Comparison of ENCODE assay signal across 9 cellular contexts in genomic region chr14:100069161-100069800, GRCh38.
A peak's percentile ranks its signal among the peaks of the same experiment; 100 is the strongest.
DNase-seq lines count a peak whose midpoint lies in the region; ATAC-seq lines count a peak whose summit lies in the region.
"Had no signal": no experiment of that assay in that cellular context is flagged by ENCODE, and none has a peak within 500 bp of the region (broad histone marks: within the 10 kb centered on the region; RNA-seq: fewer than 3 reads in every experiment).

No MANE protein-coding gene starts in this region.

- H3K4me1 Mint-ChIP-seq in activated naive CD8-positive, alpha-beta T cell (ENCODE audit: low read depth), result peaks cover 88% of the 10 kb centered on the region

- peak overlapping the region; percentile 100 for H3K27ac Mint-ChIP-seq in activated naive CD8-positive, alpha-beta T cell

- DNase-seq in DMS79 treated with DMSO at 0.1 percent for 48 hours (lab: John Stamatoyannopoulos, UW) (peak; percentile 91), NCI-H2107 (lab: John Stamatoyannopoulos, UW) (peak; percentile 86), NCI-H748 treated with DMSO at 0.1 percent for 48 hours (lab: John Stamatoyannopoulos, UW) (no peak), GM19238 (ENCODE audit: insufficient read length, low spot score) (no peak)

- H3K36me3 Mint-ChIP-seq in activated naive CD8-positive, alpha-beta T cell, result peaks cover 6% of the 10 kb centered on the region

- H3K27ac ChIP-seq in skin epidermis, result peak overlapping the region in 19 of 21 experiments; percentile 22 to 94 (median 70)

- peak overlapping the region in 6 of 7 experiments; percentile 2 to 31 (median 7) for H3K4me3 ChIP-seq in skin epidermis

- ATAC-seq in HG03108 (IDR thresholded peaks at IDR 0.05; ENCODE audit: unreplicated experiment) (no peak), HG03159 (IDR thresholded peaks at IDR 0.05; ENCODE audit: unreplicated experiment) (no peak)

- H3K9me3 Mint-ChIP-seq in activated naive CD8-positive, alpha-beta T cell (ENCODE audit: low read depth), result no peaks in the 10 kb centered on the region
- H3K9me3 Mint-ChIP-seq: neural crest cell had no signal

- H3K27me3 Mint-ChIP-seq in activated naive CD8-positive, alpha-beta T cell, result no peaks in the 10 kb centered on the region

- peak overlapping the region; percentile 95 for H3K4me3 Mint-ChIP-seq in activated naive CD8-positive, alpha-beta T cell
- H3K4me3 Mint-ChIP-seq: neural crest cell had no signal

Comparison
In these comparisons a context has a peak if more than half of its experiments do, and no peak if none do; other contexts are left out.
1. DNase-seq: peak in DMS79 treated with DMSO at 0.1 percent for 48 hours (single experiment) and NCI-H2107 (single experiment); none in NCI-H748 treated with DMSO at 0.1 percent for 48 hours (single experiment) and GM19238 (single experiment).